ENCODE assay signal across 8 cellular contexts in the genomic region with DNA sequence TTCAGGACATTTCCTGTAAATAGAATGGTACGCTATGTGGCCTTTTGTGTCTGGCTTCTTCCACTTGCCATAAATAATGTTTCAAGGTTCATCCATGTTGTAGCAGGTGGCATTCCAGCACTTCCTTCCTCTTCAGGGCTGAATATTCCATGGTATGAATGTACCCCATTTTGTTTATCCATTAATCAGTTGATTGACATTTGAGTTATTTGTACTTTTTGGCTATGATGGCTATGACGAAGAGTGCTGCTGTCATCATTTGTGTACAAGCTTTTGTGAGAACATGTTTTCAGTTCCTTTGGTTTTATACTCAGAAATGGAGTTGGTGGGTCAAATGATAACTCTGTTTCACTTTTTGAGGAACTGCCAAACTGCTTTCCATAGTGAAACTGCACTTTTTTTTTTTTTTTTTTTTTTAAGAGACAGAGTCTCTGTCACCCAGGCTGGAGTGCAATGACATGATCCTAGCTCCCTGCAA. TPM values are rescaled to one million over a fixed set of nuclear protein-coding genes. Genes with fewer than 3 reads are reported as not detected.
DNase-seq lines count a peak whose midpoint lies in the region; ATAC-seq, FAIRE-seq and TF ChIP-seq lines count a peak whose summit lies in the region.

No MANE protein-coding gene starts in this region.

- H3K9me3 Mint-ChIP-seq in CD14-positive monocyte = no peaks in the 10 kb centered on the region
- H3K9me3 Mint-ChIP-seq in activated naive CD8-positive, alpha-beta T cell treated with anti-CD3 and anti-CD28 coated beads, Interleukin-2, amount 50 U/mL, for 24 hours = no peaks in the 10 kb centered on the region

- peaks cover 0 to 9% (median 2%) of the 10 kb centered on the region in 3 donors for H3K27me3 Mint-ChIP-seq in CD14-positive monocyte (ENCODE audit: low read depth in 3 of 3)
- no peaks in the 10 kb centered on the region for H3K27me3 Mint-ChIP-seq in activated naive CD8-positive, alpha-beta T cell treated with anti-CD3 and anti-CD28 coated beads, Interleukin-2, amount 50 U/mL, for 24 hours

- DNase-seq in CD14-positive monocyte (ENCODE audit: low spot score) (no peak), NCI-H1436 (lab: John Stamatoyannopoulos, UW) (no peak), NCI-H2227 (lab: John Stamatoyannopoulos, UW; ENCODE audit: unreplicated experiment) (no peak), RCC 7860 (ENCODE audit: low spot score) (no peak)
- DNase-seq in activated naive CD8-positive, alpha-beta T cell treated with anti-CD3 and anti-CD28 coated beads, Interleukin-2, amount 50 U/mL, for 24 hours = no peak

- no peak for FAIRE-seq in RCC 7860 (lab: Jason Lieb, UNC)

- H3K27ac Mint-ChIP-seq in CD14-positive monocyte = peak overlapping the region; percentile 60 to 95 (median 86)
- H3K27ac Mint-ChIP-seq in activated naive CD8-positive, alpha-beta T cell treated with anti-CD3 and anti-CD28 coated beads, Interleukin-2, amount 50 U/mL, for 24 hours = no peak overlapping the region

- peak overlapping the region; percentile 50 to 57 for H3K4me3 Mint-ChIP-seq in CD14-positive monocyte
- H3K4me3 Mint-ChIP-seq in activated naive CD8-positive, alpha-beta T cell treated with anti-CD3 and anti-CD28 coated beads, Interleukin-2, amount 50 U/mL, for 24 hours = no peak overlapping the region

- H3K4me1 Mint-ChIP-seq in CD14-positive monocyte = peaks cover 14% of the 10 kb centered on the region
- peaks cover 6% of the 10 kb centered on the region for H3K4me1 Mint-ChIP-seq in activated naive CD8-positive, alpha-beta T cell treated with anti-CD3 and anti-CD28 coated beads, Interleukin-2, amount 50 U/mL, for 24 hours

- intact Hi-C loops in CD14-positive monocyte (cut with micrococcal nuclease) = no loop called here

- TF ChIP-seq CTCF in CD14-positive monocyte (IDR thresholded peaks at IDR 0.05) = no peak

- H3K36me3 Mint-ChIP-seq in CD14-positive monocyte = no peaks in the 10 kb centered on the region
- no peaks in the 10 kb centered on the region for H3K36me3 Mint-ChIP-seq in activated naive CD8-positive, alpha-beta T cell treated with anti-CD3 and anti-CD28 coated beads, Interleukin-2, amount 50 U/mL, for 24 hours (ENCODE audit: low read depth)

- peak; percentile 75 for ATAC-seq in GM19351 (IDR thresholded peaks at IDR 0.05; ENCODE audit: unreplicated experiment)
- peak; percentile 89 for ATAC-seq in HG03354 (IDR thresholded peaks at IDR 0.05; ENCODE audit: poor library complexity, severe bottlenecking, unreplicated experiment)
- peak; percentile 43 for ATAC-seq in activated naive CD8-positive, alpha-beta T cell treated with anti-CD3 and anti-CD28 coated beads, Interleukin-2, amount 50 U/mL, for 24 hours
- ATAC-seq in GM19467 (IDR thresholded peaks at IDR 0.05; ENCODE audit: unreplicated experiment) = no peak

RNA-seq across cellular contexts. Expression of a gene that starts 6.5 kb away (rescaled TPM):
- polyA plus RNA-seq in CD14-positive monocyte = 10 to 100 TPM; 44.5 to 58.4 TPM

RNA-seq across cellular contexts. Expression of a gene that starts 45.0 kb away (rescaled TPM):
- 1 to 10 TPM; 1.7 to 2.1 TPM for polyA plus RNA-seq in CD14-positive monocyte

RNA-seq across cellular contexts. Expression of a gene that starts 45.2 kb away (rescaled TPM):
- 10 to 100 TPM in 1 of 2 donors, 1 to 10 TPM in 1; 6.3 to 14.1 TPM for polyA plus RNA-seq in CD14-positive monocyte
